Comparison of ENCODE assay signal across 8 cellular contexts in genomic region chr17:79836952-79837887, GRCh38. TPM values are rescaled to one million over a fixed set of nuclear protein-coding genes. Genes with fewer than 3 reads are reported as not detected.
DNase-seq lines count a peak whose midpoint lies in the region; ATAC-seq and TF ChIP-seq lines count a peak whose summit lies in the region.

No MANE protein-coding gene starts in this region.

- no peaks in the 10 kb centered on the region for H3K9me3 ChIP-seq in DND-41 (ENCODE audit: insufficient read depth, low read length, severe bottlenecking)
- no peaks in the 10 kb centered on the region for H3K9me3 ChIP-seq in HAP-1
- no peaks in the 10 kb centered on the region for H3K9me3 ChIP-seq in left lung

- no peak overlapping the region for H2AFZ ChIP-seq in DND-41 (ENCODE audit: low read depth, low read length)

- H3K27me3 ChIP-seq in DND-41 (ENCODE audit: insufficient read depth, low read length, poor library complexity) = peaks cover 20% of the 10 kb centered on the region
- no peaks in the 10 kb centered on the region for H3K27me3 ChIP-seq in HAP-1 (ENCODE audit: low read depth)
- H3K27me3 ChIP-seq in left lung = peaks cover 20 to 27% of the 10 kb centered on the region in 2 donors

- in situ Hi-C loops in HAP-1 (cut with MboI; ENCODE audit: low sequenced_read_pairs) = no loop called here

- TF ChIP-seq CTCF in DND-41 (IDR thresholded peaks at IDR 0.05; ENCODE audit: borderline replicate concordance, extremely low read depth, low read length, poor library complexity, severe bottlenecking) (no peak), cardiac fibroblast (IDR thresholded peaks at IDR 0.05; ENCODE audit: low read depth, low read length) (peak; percentile 24), left lung (IDR thresholded peaks at IDR 0.05) (peak in 1 of 2 donors; percentile 10)

- peak overlapping the region; percentile 94 for H3K4me2 ChIP-seq in DND-41 (ENCODE audit: insufficient read depth, low read length)

- ATAC-seq in DND-41 (ENCODE audit: insufficient read depth, low read depth) (peak; percentile 71), left lung (peak; percentile 55), GM18858 (IDR thresholded peaks at IDR 0.05; ENCODE audit: unreplicated experiment) (no peak)
- ATAC-seq in stimulated activated naive CD8-positive, alpha-beta T cell treated with anti-CD3 and anti-CD28 coated beads, Interleukin-15, Interleukin-2, amounts not matched to agents 100 U/mL and 50 U/mL, for 24 hours = peak; percentile 25

- H3K4me1 ChIP-seq in DND-41 (ENCODE audit: insufficient read depth, low read length) = peaks cover 64% of the 10 kb centered on the region
- H3K4me1 ChIP-seq in HAP-1 = peaks cover 17% of the 10 kb centered on the region
- H3K4me1 ChIP-seq in left lung = peaks cover 36 to 79% of the 10 kb centered on the region in 2 donors

- H3K27ac ChIP-seq in DND-41 (ENCODE audit: low read length) = peak overlapping the region; percentile 94
- peak overlapping the region; percentile 91 to 92 for H3K27ac ChIP-seq in left lung

- peaks cover 59% of the 10 kb centered on the region for H4K20me1 ChIP-seq in DND-41 (ENCODE audit: insufficient read depth, low read length)

- H3K9ac ChIP-seq in DND-41 (ENCODE audit: low read depth, low read length) = peak overlapping the region; percentile 85

- intact Hi-C loops in left lung (cut with DNase I) = no loop called here

- H3K36me3 ChIP-seq in DND-41 (ENCODE audit: insufficient read depth, low read length) (peaks cover 57% of the 10 kb centered on the region), HAP-1 (replicated peaks) (peaks cover 33% of the 10 kb centered on the region), left lung (peaks cover 0 to 27% of the 10 kb centered on the region in 2 donors)

- H3K79me2 ChIP-seq in DND-41 (ENCODE audit: insufficient read depth, low read length) = peaks cover 57% of the 10 kb centered on the region

- H3K4me3 ChIP-seq in DND-41 (ENCODE audit: low read depth in 1 of 2, low read length in 2 of 2) (peak overlapping the region; percentile 81 to 83), HAP-1 (peak overlapping the region; percentile 64), cardiac fibroblast (replicated peaks in 1 of 2; ENCODE audit: low read depth in 2 of 2, low read length in 2 of 2) (peak overlapping the region; percentile 75), left lung (peak overlapping the region; percentile 70 to 74)

- DNase-seq in DND-41 (peak; percentile 96), HAP-1 (ENCODE audit: low spot score in 2 of 2) (peak; percentile 16 to 76), RKO (ENCODE audit: low spot score) (peak; percentile 63), cardiac fibroblast (ENCODE audit: low read depth in 2 of 2) (peak; percentile 73 to 82), left lung (peak; percentile 91 to 93), NK-92 (lab: John Stamatoyannopoulos, UW; ENCODE audit: unreplicated experiment) (no peak)
- peak; percentile 80 for DNase-seq in stimulated activated naive CD8-positive, alpha-beta T cell treated with anti-CD3 and anti-CD28 coated beads, Interleukin-15, Interleukin-2, amounts not matched to agents 100 U/mL and 50 U/mL, for 24 hours

RNA-seq across cellular contexts. Expression of gene CBX4, which starts 2.0 kb away (rescaled TPM):
- total RNA-seq in left lung = 10 to 100 TPM; 20.9 to 22.3 TPM

RNA-seq across cellular contexts. Expression of gene CBX8, which starts 40.3 kb away (rescaled TPM):
- total RNA-seq in left lung = 1 to 10 TPM; 7.3 to 7.9 TPM

RNA-seq across cellular contexts. Expression of gene CBX2, which starts 59.3 kb away (rescaled TPM):
- total RNA-seq in left lung = 1 to 10 TPM; 2.6 to 3.6 TPM
